ENCODE assay signal across 1 cellular context in genomic region chr15:96121521-96121920, GRCh38.
TF ChIP-seq lines count a peak whose summit lies in the region.

No MANE protein-coding gene starts in this region.

TF ChIP-seq in HepG2, 621 proteins besides CTCF, POLR2A, EP300 and RAD21 (continued from another document):
- TF ChIP-seq ZBTB4 (CRISPR knock-in tag; IDR thresholded peaks at IDR 0.05; ENCODE audit: borderline replicate concordance) (no peak), MAFG (CRISPR knock-in tag; IDR thresholded peaks at IDR 0.05) (no peak)
- TF ChIP-seq, protein P1, sequence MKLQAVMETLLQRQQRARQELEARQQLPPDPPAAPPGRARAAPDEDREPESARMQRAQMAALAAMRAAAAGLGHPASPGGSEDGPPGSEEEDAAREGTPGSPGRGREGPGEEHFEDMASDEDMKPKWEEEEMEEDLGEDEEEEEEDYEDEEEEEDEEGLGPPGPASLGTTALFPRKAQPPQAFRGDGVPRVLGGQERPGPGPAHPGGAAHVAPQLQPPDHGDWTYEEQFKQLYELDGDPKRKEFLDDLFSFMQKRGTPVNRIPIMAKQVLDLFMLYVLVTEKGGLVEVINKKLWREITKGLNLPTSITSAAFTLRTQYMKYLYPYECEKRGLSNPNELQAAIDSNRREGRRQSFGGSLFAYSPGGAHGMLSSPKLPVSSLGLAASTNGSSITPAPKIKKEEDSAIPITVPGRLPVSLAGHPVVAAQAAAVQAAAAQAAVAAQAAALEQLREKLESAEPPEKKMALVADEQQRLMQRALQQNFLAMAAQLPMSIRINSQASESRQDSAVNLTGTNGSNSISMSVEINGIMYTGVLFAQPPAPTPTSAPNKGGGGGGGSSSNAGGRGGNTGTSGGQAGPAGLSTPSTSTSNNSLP (IDR thresholded peaks at IDR 0.05; ENCODE audit: low read depth, low read length): no peak
- TF ChIP-seq, protein P2, sequence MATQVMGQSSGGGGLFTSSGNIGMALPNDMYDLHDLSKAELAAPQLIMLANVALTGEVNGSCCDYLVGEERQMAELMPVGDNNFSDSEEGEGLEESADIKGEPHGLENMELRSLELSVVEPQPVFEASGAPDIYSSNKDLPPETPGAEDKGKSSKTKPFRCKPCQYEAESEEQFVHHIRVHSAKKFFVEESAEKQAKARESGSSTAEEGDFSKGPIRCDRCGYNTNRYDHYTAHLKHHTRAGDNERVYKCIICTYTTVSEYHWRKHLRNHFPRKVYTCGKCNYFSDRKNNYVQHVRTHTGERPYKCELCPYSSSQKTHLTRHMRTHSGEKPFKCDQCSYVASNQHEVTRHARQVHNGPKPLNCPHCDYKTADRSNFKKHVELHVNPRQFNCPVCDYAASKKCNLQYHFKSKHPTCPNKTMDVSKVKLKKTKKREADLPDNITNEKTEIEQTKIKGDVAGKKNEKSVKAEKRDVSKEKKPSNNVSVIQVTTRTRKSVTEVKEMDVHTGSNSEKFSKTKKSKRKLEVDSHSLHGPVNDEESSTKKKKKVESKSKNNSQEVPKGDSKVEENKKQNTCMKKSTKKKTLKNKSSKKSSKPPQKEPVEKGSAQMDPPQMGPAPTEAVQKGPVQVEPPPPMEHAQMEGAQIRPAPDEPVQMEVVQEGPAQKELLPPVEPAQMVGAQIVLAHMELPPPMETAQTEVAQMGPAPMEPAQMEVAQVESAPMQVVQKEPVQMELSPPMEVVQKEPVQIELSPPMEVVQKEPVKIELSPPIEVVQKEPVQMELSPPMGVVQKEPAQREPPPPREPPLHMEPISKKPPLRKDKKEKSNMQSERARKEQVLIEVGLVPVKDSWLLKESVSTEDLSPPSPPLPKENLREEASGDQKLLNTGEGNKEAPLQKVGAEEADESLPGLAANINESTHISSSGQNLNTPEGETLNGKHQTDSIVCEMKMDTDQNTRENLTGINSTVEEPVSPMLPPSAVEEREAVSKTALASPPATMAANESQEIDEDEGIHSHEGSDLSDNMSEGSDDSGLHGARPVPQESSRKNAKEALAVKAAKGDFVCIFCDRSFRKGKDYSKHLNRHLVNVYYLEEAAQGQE (IDR thresholded peaks at IDR 0.05; ENCODE audit: borderline replicate concordance in 1 of 2, low read depth in 1 of 2, low read length in 2 of 2): no peak
